In the genomic region with DNA sequence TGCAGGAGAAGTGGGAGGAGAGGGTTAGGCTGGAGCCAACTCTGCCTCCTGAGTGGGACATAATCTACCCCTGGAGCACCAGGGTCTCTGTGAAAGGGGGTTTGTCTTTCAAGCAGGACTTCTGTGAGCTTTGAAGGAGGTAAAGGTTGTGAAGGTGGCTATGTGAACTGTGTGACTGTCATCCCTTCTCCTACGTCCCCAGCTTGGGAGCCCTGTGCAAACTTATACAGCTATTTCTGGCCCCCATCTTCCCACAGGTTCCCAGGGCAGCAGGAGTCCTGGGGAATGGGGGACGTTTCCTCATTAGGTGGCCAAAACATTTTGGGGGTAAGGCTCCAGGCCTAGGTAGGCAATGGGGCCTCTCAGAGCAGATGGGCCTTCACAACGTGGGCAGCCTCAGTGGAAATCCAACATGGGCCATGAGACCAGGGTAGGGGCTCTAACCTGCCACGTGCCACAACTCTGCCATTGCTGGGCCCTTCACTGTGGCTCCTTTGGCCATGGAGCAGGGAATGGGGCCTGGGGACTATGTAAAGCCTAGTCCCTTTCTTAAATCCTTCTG, we compare ENCODE assay signal across 20 cellular contexts. TPM values are rescaled to one million over a fixed set of nuclear protein-coding genes. Genes with fewer than 3 reads are reported as not detected.
A peak's percentile ranks its signal among the peaks of the same experiment; 100 is the strongest.
DNase-seq lines count a peak whose midpoint lies in the region; ATAC-seq and TF ChIP-seq lines count a peak whose summit lies in the region.
"Had no signal": no experiment of that assay in that cellular context is flagged by ENCODE, and none has a peak within 500 bp of the region (broad histone marks: within the 10 kb centered on the region; RNA-seq: fewer than 3 reads in every experiment).

No MANE protein-coding gene starts in this region.

- TF ChIP-seq CTCF in 22Rv1 (IDR thresholded peaks at IDR 0.05) (no peak), chondrocyte (IDR thresholded peaks at IDR 0.05) (no peak), osteoblast (IDR thresholded peaks at IDR 0.05; ENCODE audit: extremely low read depth, low read depth, low read length) (no peak)
- TF ChIP-seq CTCF in CD8-positive, alpha-beta T cell (IDR thresholded peaks at IDR 0.05), result no peak

- no peak for ATAC-seq in CD8-positive, alpha-beta T cell
- no peak for ATAC-seq in HG03175 (IDR thresholded peaks at IDR 0.05; ENCODE audit: unreplicated experiment)
- ATAC-seq in GM18873 (IDR thresholded peaks at IDR 0.05; ENCODE audit: low FRiP score, unreplicated experiment), result no peak
- ATAC-seq: activated T-helper 17 cell treated with anti-CD3 and anti-CD28 coated beads, Interleukin-2, amount 50 U/mL, for 72 hours; right cardiac atrium had no signal

- POLR2A ChIA-PET in CD8-positive, alpha-beta T cell (lab: Charles Lee), result no interaction called here

- no peaks in the 10 kb centered on the region for H3K36me3 ChIP-seq in CD8-positive, alpha-beta T cell (ENCODE audit: insufficient read depth, low read length)
- H3K36me3 ChIP-seq in osteoblast (ENCODE audit: insufficient read depth, low read length), result no peaks in the 10 kb centered on the region
- H3K36me3 ChIP-seq: MG63 had no signal

- H3K4me1 Mint-ChIP-seq in CD8-positive, alpha-beta T cell (ENCODE audit: low read depth), result peaks cover 73% of the 10 kb centered on the region
- peaks cover 18% of the 10 kb centered on the region for H3K4me1 Mint-ChIP-seq in chondrocyte (ENCODE audit: low read depth)

- H3K9me3 Mint-ChIP-seq in CD8-positive, alpha-beta T cell, result no peaks in the 10 kb centered on the region
- no peaks in the 10 kb centered on the region for H3K9me3 Mint-ChIP-seq in chondrocyte (ENCODE audit: low read depth)
- H3K9me3 Mint-ChIP-seq: activated T-helper 17 cell treated with anti-CD3 and anti-CD28 coated beads, Interleukin-2, amount 50 U/mL, for 72 hours; nephron progenitor cell had no signal

- no peaks in the 10 kb centered on the region for H3K79me2 ChIP-seq in osteoblast (ENCODE audit: insufficient read depth, low read length)

- H3K4me1 ChIP-seq in CD8-positive, alpha-beta T cell (ENCODE audit: insufficient read depth, low read length), result peaks cover 74% of the 10 kb centered on the region
- H3K4me1 ChIP-seq in osteoblast (ENCODE audit: insufficient read depth, low read length), result peaks cover 4% of the 10 kb centered on the region

- no peaks in the 10 kb centered on the region for H4K20me1 ChIP-seq in osteoblast (ENCODE audit: insufficient read depth, low read length)

- H3K9me3 ChIP-seq in CD8-positive, alpha-beta T cell (ENCODE audit: low read length), result no peaks in the 10 kb centered on the region
- H3K9me3 ChIP-seq in osteoblast (ENCODE audit: low read depth, low read length), result no peaks in the 10 kb centered on the region
- H3K9me3 ChIP-seq: MG63 had no signal

- peak in 1 of 7 experiments; percentile 36 for DNase-seq in CD8-positive, alpha-beta T cell
- DNase-seq in chondrocyte (ENCODE audit: low spot score), result peak; percentile 27
- DNase-seq in osteoblast (ENCODE audit: insufficient read length, low spot score, missing footprints), result peak; percentile 66
- DNase-seq in DMS153 treated with DMSO at 0.1 percent for 48 hours (lab: John Stamatoyannopoulos, UW; ENCODE audit: unreplicated experiment), result no peak
- DNase-seq in stimulated activated CD4-positive, alpha-beta T cell treated with anti-CD3 and anti-CD28 coated beads, Interleukin-4, amount 100 ng/mL, for 24 hours, result no peak
- DNase-seq: activated CD4-positive, alpha-beta T cell treated with anti-CD3 and anti-CD28 coated beads for 1 hour; AML-193; DMS153; effector memory CD4-positive, alpha-beta T cell; hypothalamus; MG63; NCI-H187 treated with DMSO at 0.1 percent for 48 hours; nephron progenitor cell; right cardiac atrium; stimulated activated CD4-positive, alpha-beta T cell treated with anti-CD3 and anti-CD28 coated beads, Interleukin-4, amount 100 ng/mL, for 1 hour; SW 1271 had no signal

- CTCF ChIA-PET in CD8-positive, alpha-beta T cell (lab: Charles Lee), result interaction anchor here (15.6 kb wide), 1 partner anchor 37 kb away, joined by 556 read pairs; no protein-coding TSS in a partner anchor

- H3K4me2 ChIP-seq in osteoblast (ENCODE audit: insufficient read depth, low read length), result no peak overlapping the region

- H3K27ac ChIP-seq in 22Rv1 (peak overlapping the region; percentile 62; the same call in 1 of the 2 replicates), osteoblast (ENCODE audit: low read depth, low read length) (no peak overlapping the region)
- H3K27ac ChIP-seq in CD8-positive, alpha-beta T cell (ENCODE audit: low read depth, low read length), result no peak overlapping the region

- no peak overlapping the region for H3K4me3 Mint-ChIP-seq in CD8-positive, alpha-beta T cell
- no peak overlapping the region for H3K4me3 Mint-ChIP-seq in chondrocyte (ENCODE audit: unreplicated experiment)
- H3K4me3 Mint-ChIP-seq: activated T-helper 17 cell treated with anti-CD3 and anti-CD28 coated beads, Interleukin-2, amount 50 U/mL, for 72 hours; nephron progenitor cell had no signal

- H2AFZ ChIP-seq in osteoblast (ENCODE audit: low read length), result no peak overlapping the region

- H3K27me3 Mint-ChIP-seq in CD8-positive, alpha-beta T cell (ENCODE audit: low read depth), result peaks cover 4% of the 10 kb centered on the region
- peaks cover 33% of the 10 kb centered on the region for H3K27me3 Mint-ChIP-seq in chondrocyte (ENCODE audit: low read depth)

- no peak overlapping the region for H3K4me3 ChIP-seq in CD8-positive, alpha-beta T cell (ENCODE audit: low read depth, low read length)
- H3K4me3 ChIP-seq in osteoblast (ENCODE audit: insufficient read depth, low read length), result no peak overlapping the region
- H3K4me3 ChIP-seq: MG63 had no signal

- peaks cover under 1% of the 10 kb centered on the region for H3K27me3 ChIP-seq in CD8-positive, alpha-beta T cell (ENCODE audit: insufficient read depth, low read length)
- peaks cover 39% of the 10 kb centered on the region for H3K27me3 ChIP-seq in osteoblast (ENCODE audit: insufficient read depth, low read length)

- H3K36me3 Mint-ChIP-seq in CD8-positive, alpha-beta T cell, result peaks cover 13% of the 10 kb centered on the region
- H3K36me3 Mint-ChIP-seq in chondrocyte (ENCODE audit: low read depth), result no peaks in the 10 kb centered on the region

- peak overlapping the region; percentile 78 for H3K27ac Mint-ChIP-seq in CD8-positive, alpha-beta T cell
- H3K27ac Mint-ChIP-seq in chondrocyte (ENCODE audit: unreplicated experiment), result no peak overlapping the region
- H3K27ac Mint-ChIP-seq: nephron progenitor cell had no signal

- intact Hi-C loops in CD8-positive, alpha-beta T cell (cut with DNase I, micrococcal nuclease), result loop anchor here in 1 of 2 experiments (10.0 kb wide), 1 partner anchor 1119 kb away; the partner anchor contains the start of gene ANO10

RNA-seq across cellular contexts. Expression of gene VIPR1, which starts 3.5 kb away (rescaled TPM):
- total RNA-seq in CD8-positive, alpha-beta T cell, result 10 to 100 TPM; 31.2 to 34.3 TPM
- total RNA-seq in chondrocyte (5.8 to 17.0 TPM (median 6.1 TPM) in 3 replicates), osteoblast (not detected in 2 replicates)

Comparison
In these comparisons a context has a peak if more than half of its experiments do, and no peak if none do; other contexts are left out.
1. DNase-seq: peak in chondrocyte (single experiment) and osteoblast (single experiment); none in DMS153 treated with DMSO at 0.1 percent for 48 hours (single experiment) and stimulated activated CD4-positive, alpha-beta T cell treated with anti-CD3 and anti-CD28 coated beads, Interleukin-4, amount 100 ng/mL, for 24 hours (single experiment).